In the genomic region with DNA sequence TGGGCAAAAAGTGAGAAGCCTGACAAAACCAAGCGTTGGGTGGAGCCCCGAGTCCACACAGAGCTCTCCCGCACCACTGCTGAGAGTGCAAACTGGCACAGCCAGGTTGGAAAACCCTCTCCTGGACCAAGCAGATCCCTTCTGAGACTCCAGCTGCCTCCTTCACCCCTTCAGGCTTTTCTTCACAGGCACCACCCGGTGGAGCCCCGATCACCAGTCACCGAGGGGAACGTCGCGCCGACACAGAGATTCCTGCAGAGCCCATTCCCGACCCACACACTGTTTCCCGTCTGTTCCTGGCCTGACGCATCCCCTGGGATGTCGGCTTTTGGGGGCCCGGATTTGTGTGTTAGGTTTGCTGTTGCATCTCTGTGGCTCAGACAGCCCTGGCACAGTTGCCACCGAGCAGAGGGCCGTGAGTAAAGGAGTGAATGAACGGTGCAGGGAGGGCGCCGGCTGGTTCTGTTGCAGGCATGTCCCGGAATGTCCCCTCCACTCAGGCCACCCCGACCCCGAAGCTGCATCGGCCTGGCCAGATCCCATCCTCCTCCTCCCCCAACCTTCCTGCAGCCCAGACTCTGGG, we compare ENCODE assay signal across 24 cellular contexts.
"Had no signal": no experiment of that assay in that cellular context is flagged by ENCODE, and none has a peak within 500 bp of the region (broad histone marks: within the 10 kb centered on the region; RNA-seq: fewer than 3 reads in every experiment).

No MANE protein-coding gene starts in this region.

- H3K36me3 ChIP-seq: neural progenitor cell, ovary, tibial nerve, vagina had no signal

- H3K4me3 Mint-ChIP-seq: activated CD4-positive, alpha-beta T cell treated with anti-CD3 and anti-CD28 coated beads, Interleukin-2, amount 10 ng/mL, durations not matched to agents 24 days and 14 days; activated CD8-positive, alpha-beta T cell treated with anti-CD3 and anti-CD28 coated beads, Interleukin-2, amount 10 ng/mL, durations not matched to agents 7 days and 5 days; activated naive CD8-positive, alpha-beta T cell; effector memory CD8-positive, alpha-beta T cell; naive B cell; neural progenitor cell; T-cell had no signal

- H3K4me1 ChIP-seq: neural progenitor cell had no signal

- H3K27ac Mint-ChIP-seq: activated CD4-positive, alpha-beta T cell treated with anti-CD3 and anti-CD28 coated beads, Interleukin-2, amount 10 ng/mL, durations not matched to agents 24 days and 14 days; activated CD8-positive, alpha-beta T cell treated with anti-CD3 and anti-CD28 coated beads, Interleukin-2, amount 10 ng/mL, durations not matched to agents 7 days and 5 days; activated naive CD8-positive, alpha-beta T cell; effector memory CD8-positive, alpha-beta T cell; neural progenitor cell; T-cell had no signal

- H3K9me3 ChIP-seq: mucosa of descending colon, ovary, tibial nerve, vagina had no signal

- ATAC-seq: activated CD8-positive, alpha-beta T cell treated with anti-CD3 and anti-CD28 coated beads, Interleukin-2, amount 10 ng/mL, durations not matched to agents 7 days and 5 days; effector memory CD8-positive, alpha-beta T cell; left ventricle myocardium superior; SK-N-SH treated with all-trans-retinoic acid at 6 μM for 48 hours; T-cell had no signal

- H3K9me3 Mint-ChIP-seq: activated CD4-positive, alpha-beta T cell treated with anti-CD3 and anti-CD28 coated beads, Interleukin-2, amount 10 ng/mL, durations not matched to agents 24 days and 14 days; effector memory CD8-positive, alpha-beta T cell; naive B cell; T-cell had no signal

- H3K4me1 Mint-ChIP-seq: activated CD4-positive, alpha-beta T cell treated with anti-CD3 and anti-CD28 coated beads, Interleukin-2, amount 10 ng/mL, durations not matched to agents 24 days and 14 days; naive B cell; T-cell had no signal

- H3K27me3 ChIP-seq: ovary, tibial nerve, vagina had no signal

- H3K36me3 Mint-ChIP-seq: activated naive CD8-positive, alpha-beta T cell; naive B cell; neural progenitor cell; T-cell had no signal

- H3K27ac ChIP-seq: neural progenitor cell, ovary, tibial nerve, vagina had no signal

- DNase-seq: activated CD4-positive, alpha-beta T cell treated with anti-CD3 and anti-CD28 coated beads, Interleukin-2, amount 10 ng/mL, durations not matched to agents 24 days and 14 days; activated CD4-positive, CD25-positive, alpha-beta regulatory T cell; activated CD8-positive, alpha-beta memory T cell treated with anti-CD3 and anti-CD28 coated beads, Interleukin-2, amount 50 U/mL, for 4 hours; activated CD8-positive, alpha-beta T cell treated with anti-CD3 and anti-CD28 coated beads, Interleukin-2, amount 10 ng/mL, durations not matched to agents 7 days and 5 days; activated gamma-delta T cell treated with Interleukin-2 at 50 U/mL for 16 hours; activated T-cell treated with anti-CD3 and anti-CD28 coated beads, Interleukin-2, amount 50 U/mL, for 48 hours; dermis blood vessel endothelial cell; effector memory CD8-positive, alpha-beta T cell; islet precursor cell; left ventricle myocardium superior; mesenchymal stem cell; naive B cell; stimulated activated CD4-positive, alpha-beta T cell treated with anti-CD3 and anti-CD28 coated beads, Interleukin-12 subunit alpha, Interleukin-12 subunit beta, amount 100 ng/mL, for 4 hours; stimulated activated CD4-positive, alpha-beta T cell treated with anti-CD3 and anti-CD28 coated beads, Interleukin-1b, Interleukin-23, amount 100 ng/mL, for 48 hours; stimulated activated CD8-positive, alpha-beta memory T cell treated with anti-CD3 and anti-CD28 coated beads, Interleukin-4, amount 100 ng/mL, for 48 hours; stimulated activated naive CD4-positive, alpha-beta T cell treated with Interleukin-2 at 50 U/mL for 16 hours; T-cell had no signal

- H3K27me3 Mint-ChIP-seq: T-cell had no signal

- H3K4me3 ChIP-seq: mucosa of descending colon, neural progenitor cell, ovary, tibial nerve, vagina had no signal
